ENCODE assay signal across 7 cellular contexts in genomic region chr2:112055833-112056625, GRCh38. TPM values are rescaled to one million over a fixed set of nuclear protein-coding genes. Genes with fewer than 3 reads are reported as not detected.
DNase-seq lines count a peak whose midpoint lies in the region; ATAC-seq and TF ChIP-seq lines count a peak whose summit lies in the region.

No MANE protein-coding gene starts in this region.

- no peaks in the 10 kb centered on the region for H3K9me3 ChIP-seq in RWPE2 (ENCODE audit: severe bottlenecking)
- no peaks in the 10 kb centered on the region for H3K9me3 ChIP-seq in osteoblast (ENCODE audit: low read depth, low read length)

- TF ChIP-seq CTCF in GM12864 (IDR thresholded peaks at IDR 0.05; ENCODE audit: low read depth, low read length, missing control alignments) (no peak), RWPE2 (IDR thresholded peaks at IDR 0.05; ENCODE audit: poor library complexity, severe bottlenecking) (no peak), osteoblast (IDR thresholded peaks at IDR 0.05; ENCODE audit: extremely low read depth, low read depth, low read length) (no peak)

- ATAC-seq in RWPE2 (ENCODE audit: low read depth): peak; percentile 17
- ATAC-seq in GM21447 (IDR thresholded peaks at IDR 0.05; ENCODE audit: unreplicated experiment): no peak

- intact Hi-C loops in cardiac septum (cut with DNase I): loop anchor here (1.0 to 10.0 kb wide), 3 partner anchors 91 to 379 kb away; partner anchors contain the start of genes RGPD8 and ZC3H6

- peak overlapping the region; percentile 86 for H3K4me2 ChIP-seq in osteoblast (ENCODE audit: insufficient read depth, low read length)

- H3K4me3 ChIP-seq in GM12864 (ENCODE audit: low read depth, low read length) (peak overlapping the region; percentile 86), RWPE2 (ENCODE audit: severe bottlenecking) (peak overlapping the region; percentile 57), osteoblast (ENCODE audit: insufficient read depth, low read length) (peak overlapping the region; percentile 95)

- DNase-seq in GM12864 (ENCODE audit: low read depth) (peak; percentile 30), HuH-7 (ENCODE audit: low spot score) (peak; percentile 48), RWPE2 (ENCODE audit: low spot score) (peak; percentile 64), cardiac septum (ENCODE audit: low spot score) (peak; percentile 83), osteoblast (ENCODE audit: insufficient read length, low spot score, missing footprints) (peak; percentile 93)

- H3K36me3 ChIP-seq in RWPE2 (ENCODE audit: low read depth): peaks cover 21% of the 10 kb centered on the region
- H3K36me3 ChIP-seq in osteoblast (ENCODE audit: insufficient read depth, low read length): peaks cover 18% of the 10 kb centered on the region

- WGBS in adipose tissue, 3 donors: 0% methylated on average over 30 of the region's 30 CpGs

- peaks cover 32% of the 10 kb centered on the region for H3K79me2 ChIP-seq in osteoblast (ENCODE audit: insufficient read depth, low read length)

- H3K4me1 ChIP-seq in RWPE2 (ENCODE audit: insufficient read depth, poor library complexity, severe bottlenecking): peaks cover 9% of the 10 kb centered on the region
- H3K4me1 ChIP-seq in osteoblast (ENCODE audit: insufficient read depth, low read length): peaks cover 19% of the 10 kb centered on the region

- peak overlapping the region; percentile 87 for H2AFZ ChIP-seq in osteoblast (ENCODE audit: low read length)

- H3K27ac ChIP-seq in RWPE2 (ENCODE audit: poor library complexity, severe bottlenecking) (peak overlapping the region; percentile 89), adipose tissue (ENCODE audit: low read depth, low read length) (peak overlapping the region; percentile 99), osteoblast (ENCODE audit: low read depth, low read length) (peak overlapping the region; percentile 84)

- H4K20me1 ChIP-seq in osteoblast (ENCODE audit: insufficient read depth, low read length): peaks cover 23% of the 10 kb centered on the region

- H3K27me3 ChIP-seq in RWPE2 (ENCODE audit: insufficient read depth, poor library complexity, severe bottlenecking) (no peaks in the 10 kb centered on the region), osteoblast (ENCODE audit: insufficient read depth, low read length) (no peaks in the 10 kb centered on the region)

RNA-seq across cellular contexts. Expression of gene TMEM87B, which starts 1.0 kb away (rescaled TPM):
- 10 to 100 TPM; 10.0 to 10.3 (median 10.3) TPM for polyA plus RNA-seq in adipose tissue
- total RNA-seq in cardiac septum (11.0 TPM), osteoblast (33.7 and 38.9 TPM in 2 replicates)

Comparison
In these comparisons a context has a peak if more than half of its experiments do, and no peak if none do; other contexts are left out.
1. DNase-seq: peak in every context shown above with its lines; median percentile 93 in osteoblast; 83 in cardiac septum; 64 in RWPE2; 48 in HuH-7; 30 in GM12864.